In the genomic region with DNA sequence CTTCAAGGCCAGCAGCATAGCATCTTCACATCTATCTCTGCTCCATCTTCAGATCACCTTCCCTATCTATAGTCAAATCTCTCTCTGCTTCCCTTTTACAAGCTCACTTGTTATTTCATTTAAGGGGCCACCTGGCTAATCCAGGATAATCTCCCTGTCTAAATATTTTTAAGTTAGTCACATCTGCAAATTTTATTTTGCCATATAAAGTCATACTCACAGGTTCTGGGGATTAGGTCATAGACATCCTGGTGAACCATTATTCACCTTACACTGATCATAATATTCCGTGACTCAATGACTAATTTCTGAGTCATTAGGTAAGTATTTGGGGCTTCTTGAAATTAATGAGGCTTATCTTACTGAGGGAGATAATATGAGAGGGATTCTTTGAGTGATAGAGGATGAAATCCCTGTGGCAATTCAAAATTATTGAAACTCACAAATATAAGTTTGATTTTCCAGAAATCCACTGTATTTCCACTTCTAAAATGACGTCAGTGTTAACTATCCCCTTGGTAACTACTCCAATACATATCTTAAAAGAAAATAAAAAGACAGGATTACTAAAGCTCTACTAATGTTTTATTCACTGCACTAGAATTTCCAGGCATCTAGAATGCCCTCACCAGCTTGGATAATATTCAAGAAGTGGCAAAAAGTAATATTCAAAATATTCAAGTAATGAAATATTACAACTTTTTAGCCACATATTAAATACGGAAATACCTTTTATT, we compare ENCODE assay signal across 13 cellular contexts.
DNase-seq lines count a peak whose midpoint lies in the region; TF ChIP-seq lines count a peak whose summit lies in the region.
"Had no signal": no experiment of that assay in that cellular context is flagged by ENCODE, and none has a peak within 500 bp of the region (broad histone marks: within the 10 kb centered on the region; RNA-seq: fewer than 3 reads in every experiment).

No MANE protein-coding gene starts in this region.

- no peak overlapping the region for H3K4me3 Mint-ChIP-seq in activated naive CD4-positive, alpha-beta T cell treated with anti-CD3 and anti-CD28 coated beads for 36 hours
- no peak overlapping the region for H3K4me3 Mint-ChIP-seq in stimulated activated naive CD8-positive, alpha-beta T cell treated with anti-CD3 and anti-CD28 coated beads, Interleukin-15, Interleukin-2, amounts not matched to agents 100 ng/mL and 50 ng/mL, for 24 hours
- H3K4me3 Mint-ChIP-seq: B cell had no signal

- peak overlapping the region; percentile 38 for H3K27ac Mint-ChIP-seq in activated naive CD4-positive, alpha-beta T cell treated with anti-CD3 and anti-CD28 coated beads for 36 hours
- H3K27ac Mint-ChIP-seq in stimulated activated naive CD8-positive, alpha-beta T cell treated with anti-CD3 and anti-CD28 coated beads, Interleukin-15, Interleukin-2, amounts not matched to agents 100 ng/mL and 50 ng/mL, for 24 hours, result peak overlapping the region; percentile 74
- H3K27ac Mint-ChIP-seq: B cell had no signal

- no peaks in the 10 kb centered on the region for H3K36me3 Mint-ChIP-seq in activated naive CD4-positive, alpha-beta T cell treated with anti-CD3 and anti-CD28 coated beads for 36 hours (ENCODE audit: low read depth)
- H3K36me3 Mint-ChIP-seq in stimulated activated naive CD8-positive, alpha-beta T cell treated with anti-CD3 and anti-CD28 coated beads, Interleukin-15, Interleukin-2, amounts not matched to agents 100 ng/mL and 50 ng/mL, for 24 hours (ENCODE audit: low read depth), result no peaks in the 10 kb centered on the region

- H3K9me3 Mint-ChIP-seq in activated naive CD4-positive, alpha-beta T cell treated with anti-CD3 and anti-CD28 coated beads for 36 hours, result no peaks in the 10 kb centered on the region
- peaks cover 5% of the 10 kb centered on the region for H3K9me3 Mint-ChIP-seq in stimulated activated naive CD8-positive, alpha-beta T cell treated with anti-CD3 and anti-CD28 coated beads, Interleukin-15, Interleukin-2, amounts not matched to agents 100 ng/mL and 50 ng/mL, for 24 hours

- intact Hi-C loops in activated naive CD4-positive, alpha-beta T cell treated with anti-CD3 and anti-CD28 coated beads for 36 hours (cut with micrococcal nuclease), result loop anchor here (10.0 kb wide), 2 partner anchors 498 to 1132 kb away; no protein-coding TSS in a partner anchor

- H3K4me1 Mint-ChIP-seq in activated naive CD4-positive, alpha-beta T cell treated with anti-CD3 and anti-CD28 coated beads for 36 hours (ENCODE audit: low read depth), result peaks cover 12% of the 10 kb centered on the region
- H3K4me1 Mint-ChIP-seq in stimulated activated naive CD8-positive, alpha-beta T cell treated with anti-CD3 and anti-CD28 coated beads, Interleukin-15, Interleukin-2, amounts not matched to agents 100 ng/mL and 50 ng/mL, for 24 hours (ENCODE audit: low read depth), result peaks cover 44% of the 10 kb centered on the region
- H3K4me1 Mint-ChIP-seq: B cell had no signal

- no peak for TF ChIP-seq CTCF in epithelial cell of proximal tubule (conservative IDR thresholded peaks at IDR 0.05; ENCODE audit: low read depth, low read length)

- CTCF ChIA-PET in activated naive CD4-positive, alpha-beta T cell treated with anti-CD3 and anti-CD28 coated beads for 36 hours (lab: Charles Lee), result no interaction called here

- no peaks in the 10 kb centered on the region for H3K27me3 Mint-ChIP-seq in activated naive CD4-positive, alpha-beta T cell treated with anti-CD3 and anti-CD28 coated beads for 36 hours (ENCODE audit: low read depth)
- H3K27me3 Mint-ChIP-seq in stimulated activated naive CD8-positive, alpha-beta T cell treated with anti-CD3 and anti-CD28 coated beads, Interleukin-15, Interleukin-2, amounts not matched to agents 100 ng/mL and 50 ng/mL, for 24 hours, result no peaks in the 10 kb centered on the region
- H3K27me3 Mint-ChIP-seq: B cell had no signal

- DNase-seq in activated naive CD4-positive, alpha-beta T cell treated with anti-CD3 and anti-CD28 coated beads for 36 hours, result no peak
- DNase-seq in activated naive CD4-positive, alpha-beta T cell (lab: John Stamatoyannopoulos, UW), result no peak
- peak; percentile 63 for DNase-seq in RKO (ENCODE audit: low spot score)
- peak; percentile 95 for DNase-seq in epithelial cell of proximal tubule (ENCODE audit: low read depth)
- no peak for DNase-seq in HT-29 (ENCODE audit: low spot score)
- no peak for DNase-seq in occipital lobe (lab: John Stamatoyannopoulos, UW)
- no peak for DNase-seq in NCI-H1092 (lab: John Stamatoyannopoulos, UW)
- DNase-seq: activated CD4-positive, alpha-beta T cell treated with anti-CD3 and anti-CD28 coated beads, Interleukin-2, amount 50 U/mL, for 1 hour; heart left ventricle; NCI-H1092 treated with DMSO at 0.1 percent for 48 hours had no signal

- no peak overlapping the region for H3K4me3 ChIP-seq in epithelial cell of proximal tubule (ENCODE audit: low read depth, low read length)
- H3K4me3 ChIP-seq: cardiac muscle cell, heart left ventricle had no signal

Comparison
In these comparisons a context has a peak if more than half of its experiments do, and no peak if none do; other contexts are left out.
1. DNase-seq: peak in RKO (single experiment) and epithelial cell of proximal tubule (single experiment); none in activated naive CD4-positive, alpha-beta T cell treated with anti-CD3 and anti-CD28 coated beads for 36 hours (single experiment), activated naive CD4-positive, alpha-beta T cell (0 of 4), HT-29 (single experiment), occipital lobe (single experiment) and NCI-H1092 (single experiment).